ENCODE assay signal across 19 cellular contexts in genomic region chr1:8791819-8792218, GRCh38. TPM values are rescaled to one million over a fixed set of nuclear protein-coding genes. Genes with fewer than 3 reads are reported as not detected.
DNase-seq lines count a peak whose midpoint lies in the region; ATAC-seq, FAIRE-seq and TF ChIP-seq lines count a peak whose summit lies in the region.
"Had no signal": no experiment of that assay in that cellular context is flagged by ENCODE, and none has a peak within 500 bp of the region (broad histone marks: within the 10 kb centered on the region; RNA-seq: fewer than 3 reads in every experiment).

No MANE protein-coding gene starts in this region.

- no peaks in the 10 kb centered on the region for H3K9me3 Mint-ChIP-seq in GM23338
- no peaks in the 10 kb centered on the region for H3K9me3 Mint-ChIP-seq in progenitor cell of endocrine pancreas (ENCODE audit: low read depth)
- H3K9me3 Mint-ChIP-seq: CD4-positive, alpha-beta memory T cell had no signal

- TF ChIP-seq CTCF in GM23338 (conservative IDR thresholded peaks at IDR 0.05; ENCODE audit: low read depth in 2 of 2) (no peak), endothelial cell of umbilical vein (IDR thresholded peaks at IDR 0.05; ENCODE audit: extremely low read depth in 1 of 2, insufficient read depth in 1 of 2, low read depth in 1 of 2, low read length in 2 of 2) (no peak), progenitor cell of endocrine pancreas (IDR thresholded peaks at IDR 0.05; ENCODE audit: unreplicated experiment) (no peak)

- H4K20me1 ChIP-seq in GM23338 (replicated peaks; ENCODE audit: insufficient read depth) (peaks cover 25% of the 10 kb centered on the region), endothelial cell of umbilical vein (replicated peaks; ENCODE audit: control insufficient read depth, extremely low read depth, insufficient read depth, low read length) (no peaks in the 10 kb centered on the region)

- peak; percentile 12 for FAIRE-seq in endothelial cell of umbilical vein (lab: Jason Lieb, UNC)
- FAIRE-seq: A549, D721Med, GM12892, H1 had no signal

- H3K36me3 ChIP-seq in GM23338 (ENCODE audit: insufficient read depth) (no peaks in the 10 kb centered on the region), endothelial cell of umbilical vein (ENCODE audit: control insufficient read depth in 2 of 2, extremely low read depth in 1 of 2, insufficient read depth in 2 of 2, low read length in 2 of 2) (no peaks in the 10 kb centered on the region)
- H3K36me3 ChIP-seq: BE2C had no signal

- no peak for TF ChIP-seq POLR2A in endothelial cell of umbilical vein (IDR thresholded peaks at IDR 0.05; ENCODE audit: low read depth, low read length)

- POLR2A ChIA-PET in endothelial cell of umbilical vein (lab: Charles Lee): interaction anchor here (0.6 kb wide), 1 partner anchor 13 kb away, joined by 5 read pairs; no protein-coding TSS in a partner anchor

- H3K4me1 Mint-ChIP-seq in GM23338 (peaks cover 49% of the 10 kb centered on the region), T-helper 17 cell (peaks cover 8% of the 10 kb centered on the region), progenitor cell of endocrine pancreas (ENCODE audit: low read depth) (peaks cover 39% of the 10 kb centered on the region)

- H3K4me1 ChIP-seq in GM23338 (ENCODE audit: insufficient read depth) (peaks cover 52% of the 10 kb centered on the region), endothelial cell of umbilical vein (ENCODE audit: control insufficient read depth, extremely low read depth, insufficient read depth, low read length) (no peaks in the 10 kb centered on the region)
- H3K4me1 ChIP-seq: BE2C had no signal

- H3K9me3 ChIP-seq in T-helper 17 cell (ENCODE audit: control insufficient read depth, low read length, poor library complexity, severe bottlenecking) (no peaks in the 10 kb centered on the region), endothelial cell of umbilical vein (replicated peaks; ENCODE audit: control insufficient read depth, insufficient read depth, low read length) (no peaks in the 10 kb centered on the region)
- H3K9me3 ChIP-seq: A549, BE2C had no signal

- peak overlapping the region; percentile 51 for H3K27ac ChIP-seq in GM23338 (ENCODE audit: low read depth)
- no peak overlapping the region for H3K27ac ChIP-seq in endothelial cell of umbilical vein (ENCODE audit: insufficient read depth, low read depth, low read length)
- H3K27ac ChIP-seq: A549, C4-2B, HL-60 had no signal

- CTCF ChIA-PET in endothelial cell of umbilical vein (lab: Charles Lee): interaction anchor here (1.6 to 4.2 kb wide), 3 partner anchors 10 to 57 kb away, joined by 3 to 16 read pairs (median 7); no protein-coding TSS in a partner anchor

- intact Hi-C loops in endothelial cell of umbilical vein (cut with micrococcal nuclease): no loop called here

- H3K27ac Mint-ChIP-seq in GM23338 (no peak overlapping the region; the same call in 1 of the 2 replicates), T-helper 17 cell (peak overlapping the region; percentile 3), progenitor cell of endocrine pancreas (peak overlapping the region; percentile 79)
- H3K27ac Mint-ChIP-seq: CD4-positive, alpha-beta memory T cell had no signal

- H3K36me3 Mint-ChIP-seq in GM23338 (ENCODE audit: low read depth): no peaks in the 10 kb centered on the region
- peaks cover 5% of the 10 kb centered on the region for H3K36me3 Mint-ChIP-seq in T-helper 17 cell (ENCODE audit: low read depth)
- H3K36me3 Mint-ChIP-seq in progenitor cell of endocrine pancreas (ENCODE audit: insufficient read depth): peaks cover 8% of the 10 kb centered on the region

- dilution Hi-C loops in endothelial cell of umbilical vein (cut with MboI; ENCODE audit: extremely low pct_ligation_motif_present, low sequenced_read_pairs): no loop called here

- no peak for ATAC-seq in GM23338
- ATAC-seq in T-helper 17 cell: no peak
- ATAC-seq: A549 had no signal

- H3K4me3 Mint-ChIP-seq in GM23338 (no peak overlapping the region), T-helper 17 cell (no peak overlapping the region), progenitor cell of endocrine pancreas (ENCODE audit: low read depth) (no peak overlapping the region)
- H3K4me3 Mint-ChIP-seq: CD4-positive, alpha-beta memory T cell had no signal

- no TSS peak for BruUV-seq in endothelial cell of umbilical vein (replicated peaks; lab: Mats Ljungman, UMichigan)

- no peaks in the 10 kb centered on the region; the same call in none of the 2 replicates for H3F3A ChIP-seq in GM23338 (replicated peaks; ENCODE audit: low read depth)

- H3K9me1 ChIP-seq in endothelial cell of umbilical vein (replicated peaks; ENCODE audit: control insufficient read depth, extremely low read depth, insufficient read depth, low read length): no peaks in the 10 kb centered on the region

- H3K4me3 ChIP-seq in GM23338: no peak overlapping the region
- no peak overlapping the region for H3K4me3 ChIP-seq in endothelial cell of umbilical vein (replicated peaks in 1 of 3; ENCODE audit: insufficient read depth in 1 of 3, low read depth in 1 of 3, low read length in 3 of 3)
- H3K4me3 ChIP-seq: A549 had no signal

- DNase-seq in GM23338 (ENCODE audit: low spot score): no peak
- DNase-seq in T-helper 17 cell: no peak
- no peak for DNase-seq in endothelial cell of umbilical vein (ENCODE audit: low read depth, low spot score)
- no peak for DNase-seq in progenitor cell of endocrine pancreas (ENCODE audit: low spot score, unreplicated experiment)
- no peak for DNase-seq in LoVo (ENCODE audit: low spot score)
- DNase-seq in NCI-H1417 (lab: John Stamatoyannopoulos, UW): no peak
- DNase-seq in DMS153 treated with DMSO at 0.1 percent for 48 hours (lab: John Stamatoyannopoulos, UW; ENCODE audit: unreplicated experiment): no peak
- DNase-seq: BE2C; CD4-positive, alpha-beta memory T cell; DMS153; DND-41; GDM1; HCEC 1CT had no signal

- H2AFZ ChIP-seq in GM23338 (no peak overlapping the region), endothelial cell of umbilical vein (ENCODE audit: low read depth, low read length) (no peak overlapping the region)

- H3K79me2 ChIP-seq in GM23338 (replicated peaks; ENCODE audit: insufficient read depth): peaks cover 83% of the 10 kb centered on the region
- peaks cover 2% of the 10 kb centered on the region for H3K79me2 ChIP-seq in endothelial cell of umbilical vein (ENCODE audit: control insufficient read depth, insufficient read depth, low read length)

- H3K27me3 ChIP-seq in GM23338 (ENCODE audit: insufficient read depth) (no peaks in the 10 kb centered on the region), endothelial cell of umbilical vein (ENCODE audit: control insufficient read depth in 2 of 2, insufficient read depth in 2 of 2, low read length in 2 of 2) (no peaks in the 10 kb centered on the region)
- H3K27me3 ChIP-seq: BE2C had no signal

- no peak overlapping the region for H3K9ac ChIP-seq in endothelial cell of umbilical vein (replicated peaks; ENCODE audit: extremely low read depth, insufficient read depth, low read length)

- H3K4me2 ChIP-seq in GM23338 (peak overlapping the region; percentile 29; the same call in 1 of the 2 replicates), endothelial cell of umbilical vein (ENCODE audit: insufficient read depth, low read length) (no peak overlapping the region)
- H3K4me2 ChIP-seq: A549 had no signal

- H3K9me2 ChIP-seq in GM23338 (ENCODE audit: insufficient read depth): no peaks in the 10 kb centered on the region

- H3K27me3 Mint-ChIP-seq in GM23338 (ENCODE audit: insufficient read depth, low read depth, poor library complexity) (no peaks in the 10 kb centered on the region), T-helper 17 cell (no peaks in the 10 kb centered on the region), progenitor cell of endocrine pancreas (no peaks in the 10 kb centered on the region)
- H3K27me3 Mint-ChIP-seq: CD4-positive, alpha-beta memory T cell had no signal

TF ChIP-seq in GM23338, 12 proteins besides CTCF, POLR2A, EP300 and RAD21 (continues in another document):
- TF ChIP-seq EZH2phosphoT487 (IDR thresholded peaks at IDR 0.05; ENCODE audit: unreplicated experiment) (no peak), EZH2 (IDR thresholded peaks at IDR 0.05; ENCODE audit: low read depth, unreplicated experiment) (no peak), STAT1 (IDR thresholded peaks at IDR 0.05; ENCODE audit: unreplicated experiment) (no peak), CREB1 (CRISPR knock-in tag; IDR thresholded peaks at IDR 0.05; ENCODE audit: low read depth) (no peak), ZNF331 (CRISPR knock-in tag; IDR thresholded peaks at IDR 0.05; ENCODE audit: low read depth) (no peak), NANOG (IDR thresholded peaks at IDR 0.05; ENCODE audit: borderline replicate concordance) (no peak), JUNB (IDR thresholded peaks at IDR 0.05; ENCODE audit: unreplicated experiment) (no peak), POLR2AphosphoS5 (IDR thresholded peaks at IDR 0.05; ENCODE audit: low read depth) (no peak)

TF ChIP-seq in endothelial cell of umbilical vein, 7 proteins besides CTCF, POLR2A, EP300 and RAD21:
- TF ChIP-seq, protein P1, sequence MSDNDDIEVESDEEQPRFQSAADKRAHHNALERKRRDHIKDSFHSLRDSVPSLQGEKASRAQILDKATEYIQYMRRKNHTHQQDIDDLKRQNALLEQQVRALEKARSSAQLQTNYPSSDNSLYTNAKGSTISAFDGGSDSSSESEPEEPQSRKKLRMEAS (IDR thresholded peaks at IDR 0.05; ENCODE audit: insufficient read depth, insufficient read length): no peak
- TF ChIP-seq FOS (IDR thresholded peaks at IDR 0.05; ENCODE audit: borderline replicate concordance, insufficient read depth, low read length): no peak
- no peak for TF ChIP-seq JUN (IDR thresholded peaks at IDR 0.05; ENCODE audit: borderline replicate concordance, insufficient read depth, insufficient read length, low read depth)
- no peak for TF ChIP-seq MYC (IDR thresholded peaks at IDR 0.05; ENCODE audit: low read depth, low read length)
- no peak for TF ChIP-seq GATA2 (IDR thresholded peaks at IDR 0.05; ENCODE audit: insufficient read depth, insufficient read length, low read depth, low read length)
- no peak for TF ChIP-seq POLR2AphosphoS5 (IDR thresholded peaks at IDR 0.05; ENCODE audit: insufficient read depth, low read depth, low read length)
- TF ChIP-seq EZH2 (IDR thresholded peaks at IDR 0.05; ENCODE audit: borderline replicate concordance, low read depth, low read length, severe bottlenecking): no peak

RNA-seq across cellular contexts. Expression of gene RERE, which starts 25.6 kb away (rescaled TPM):
- 157 and 170 TPM in 2 replicates for total RNA-seq in GM23338 (2014; rRNA removed; shearing (Covaris generic))
- 148 and 166 TPM in 2 replicates for polyA plus RNA-seq in GM23338 (2016; fragmentation: Nextera tagmentation; extraction: Ambion mirVana)
- total RNA-seq in T-helper 17 cell: 100 to 1,000 TPM; 102 to 108 TPM
- total RNA-seq in endothelial cell of umbilical vein: 110 and 113 TPM in 2 replicates
- 14.1 and 14.8 TPM in 2 replicates for polyA plus RNA-seq in endothelial cell of umbilical vein
- polyA plus RNA-seq in endothelial cell of umbilical vein (2011; cell fraction: cytosol; rRNA removed): 13.2 and 15.8 TPM in 2 replicates
- 80.7 and 124 TPM in 2 replicates for polyA plus RNA-seq in endothelial cell of umbilical vein (2011; cell fraction: nucleus; rRNA removed)
- 42.4 and 43.0 TPM in 2 replicates for polyA plus RNA-seq in endothelial cell of umbilical vein (2012)
- 87.1 and 101 TPM in 2 replicates for polyA minus RNA-seq in endothelial cell of umbilical vein
- polyA minus RNA-seq in endothelial cell of umbilical vein (2011; cell fraction: cytosol; rRNA and poly(A)+ RNA removed): 26.8 TPM
- 162 and 195 TPM in 2 replicates for polyA minus RNA-seq in endothelial cell of umbilical vein (2011; cell fraction: nucleus; rRNA and poly(A)+ RNA removed)
- total RNA-seq in progenitor cell of endocrine pancreas: 308 and 329 TPM in 2 replicates
